38 cellular contexts compared by ENCODE assay signal in the genomic region with DNA sequence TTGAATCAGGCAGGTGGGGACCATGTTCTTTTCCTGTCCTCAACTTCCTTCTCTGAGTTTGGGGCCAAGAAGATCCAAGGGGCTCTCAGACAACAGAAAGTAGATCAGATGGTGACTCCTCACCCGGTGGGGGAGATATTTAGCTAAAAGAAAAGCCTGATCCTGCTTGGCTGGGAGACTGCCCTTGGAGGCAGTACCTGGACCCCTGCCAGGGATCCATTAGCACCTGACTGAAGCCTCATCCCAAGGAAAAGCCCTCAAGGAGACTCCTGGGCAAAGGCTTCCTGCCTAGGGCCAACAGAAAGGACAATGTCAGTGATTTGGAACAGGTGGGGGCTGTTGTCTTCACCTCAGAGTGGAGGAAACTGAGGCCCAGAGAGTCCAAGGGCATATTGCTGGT. TPM values are rescaled to one million over a fixed set of nuclear protein-coding genes. Genes with fewer than 3 reads are reported as not detected.
A peak's percentile ranks its signal among the peaks of the same experiment; 100 is the strongest.
DNase-seq lines count a peak whose midpoint lies in the region; ATAC-seq and TF ChIP-seq lines count a peak whose summit lies in the region.
"Had no signal": no experiment of that assay in that cellular context is flagged by ENCODE, and none has a peak within 500 bp of the region (broad histone marks: within the 10 kb centered on the region; RNA-seq: fewer than 3 reads in every experiment).

No MANE protein-coding gene starts in this region.

- no peaks in the 10 kb centered on the region for H3K36me3 Mint-ChIP-seq in activated CD8-positive, alpha-beta memory T cell treated with anti-CD3 and anti-CD28 coated beads, Interleukin-2, amount 10 ng/mL, durations not matched to agents 7 days and 5 days
- no peaks in the 10 kb centered on the region for H3K36me3 Mint-ChIP-seq in endodermal cell (ENCODE audit: low read depth)
- H3K36me3 Mint-ChIP-seq: activated naive CD8-positive, alpha-beta T cell; IgD-negative memory B cell had no signal

- no peaks in the 10 kb centered on the region for H3K4me1 Mint-ChIP-seq in activated CD8-positive, alpha-beta memory T cell treated with anti-CD3 and anti-CD28 coated beads, Interleukin-2, amount 10 ng/mL, durations not matched to agents 7 days and 5 days
- H3K4me1 Mint-ChIP-seq in endodermal cell: peaks cover 39% of the 10 kb centered on the region
- H3K4me1 Mint-ChIP-seq: stimulated activated naive CD8-positive, alpha-beta T cell treated with anti-CD3 and anti-CD28 coated beads, Interleukin-15, amount 100 ng/mL, for 72 hours had no signal

- no peak overlapping the region for H3K9ac ChIP-seq in endodermal cell (ENCODE audit: extremely low read depth, low read length, poor library complexity, severe bottlenecking)

- ATAC-seq in activated CD8-positive, alpha-beta memory T cell treated with anti-CD3 and anti-CD28 coated beads, Interleukin-2, amount 10 ng/mL, durations not matched to agents 7 days and 5 days: no peak
- ATAC-seq in HG02938 (IDR thresholded peaks at IDR 0.05; ENCODE audit: unreplicated experiment): no peak
- ATAC-seq: A549; mucosa of descending colon; pancreas; stimulated activated naive CD8-positive, alpha-beta T cell treated with anti-CD3 and anti-CD28 coated beads, Interleukin-15, amount 100 ng/mL, for 72 hours had no signal

- H3K27ac ChIP-seq in endodermal cell (ENCODE audit: low read depth, low read length) (no peak overlapping the region), substantia nigra (ENCODE audit: low read depth, low read length, poor library complexity, severe bottlenecking) (peak overlapping the region; percentile 100)
- H3K27ac ChIP-seq: A549, cardiac muscle cell, pancreas, RWPE1 had no signal

- H3K9me3 Mint-ChIP-seq in activated CD8-positive, alpha-beta memory T cell treated with anti-CD3 and anti-CD28 coated beads, Interleukin-2, amount 10 ng/mL, durations not matched to agents 7 days and 5 days (ENCODE audit: low read depth): no peaks in the 10 kb centered on the region
- H3K9me3 Mint-ChIP-seq in endodermal cell: peaks cover 3% of the 10 kb centered on the region
- H3K9me3 Mint-ChIP-seq: CD4-positive, alpha-beta T cell; dendritic cell treated with granulocyte-macrophage colony-stimulating factor and Interleukin-4, amounts not matched to agents 40 ng/mL and 50 ng/mL, for 4 days; stimulated activated naive CD8-positive, alpha-beta T cell treated with anti-CD3 and anti-CD28 coated beads, Interleukin-15, amount 100 ng/mL, for 72 hours had no signal

- H3K4me1 ChIP-seq in endodermal cell (ENCODE audit: control insufficient read depth, insufficient read depth, low read length): peaks cover 10% of the 10 kb centered on the region
- H3K4me1 ChIP-seq: A549, pancreas had no signal

- H3K27me3 Mint-ChIP-seq in activated CD8-positive, alpha-beta memory T cell treated with anti-CD3 and anti-CD28 coated beads, Interleukin-2, amount 10 ng/mL, durations not matched to agents 7 days and 5 days: no peaks in the 10 kb centered on the region
- no peaks in the 10 kb centered on the region for H3K27me3 Mint-ChIP-seq in endodermal cell (ENCODE audit: insufficient read depth)
- H3K27me3 Mint-ChIP-seq: activated naive CD8-positive, alpha-beta T cell; CD4-positive, alpha-beta T cell; dendritic cell treated with granulocyte-macrophage colony-stimulating factor and Interleukin-4, amounts not matched to agents 40 ng/mL and 50 ng/mL, for 4 days; IgD-negative memory B cell; stimulated activated naive CD8-positive, alpha-beta T cell treated with anti-CD3 and anti-CD28 coated beads, Interleukin-15, amount 100 ng/mL, for 72 hours had no signal

- no peak overlapping the region for H3K4me3 ChIP-seq in endodermal cell (ENCODE audit: low read length)
- H3K4me3 ChIP-seq: A549, cardiac muscle cell, lung, mucosa of descending colon, pancreas, smooth muscle cell, tibial nerve had no signal

- H3K27ac Mint-ChIP-seq in activated CD8-positive, alpha-beta memory T cell treated with anti-CD3 and anti-CD28 coated beads, Interleukin-2, amount 10 ng/mL, durations not matched to agents 7 days and 5 days: no peak overlapping the region
- H3K27ac Mint-ChIP-seq in endodermal cell: peak overlapping the region; percentile 21
- H3K27ac Mint-ChIP-seq: activated naive CD8-positive, alpha-beta T cell; CD4-positive, alpha-beta T cell; dendritic cell treated with granulocyte-macrophage colony-stimulating factor and Interleukin-4, amounts not matched to agents 40 ng/mL and 50 ng/mL, for 4 days; IgD-negative memory B cell; nephron; stimulated activated naive CD8-positive, alpha-beta T cell treated with anti-CD3 and anti-CD28 coated beads, Interleukin-15, amount 100 ng/mL, for 72 hours had no signal

- WGBS in endodermal cell (ENCODE audit: insufficient coverage in 1 of 2, insufficient read length in 1 of 2), 2 experiments: 23 to 40% methylated on average over 1 of the region's 1 CpG

- no peak overlapping the region for H3K4me3 Mint-ChIP-seq in activated CD8-positive, alpha-beta memory T cell treated with anti-CD3 and anti-CD28 coated beads, Interleukin-2, amount 10 ng/mL, durations not matched to agents 7 days and 5 days
- no peak overlapping the region for H3K4me3 Mint-ChIP-seq in endodermal cell
- H3K4me3 Mint-ChIP-seq: activated naive CD8-positive, alpha-beta T cell; CD4-positive, alpha-beta T cell; dendritic cell treated with granulocyte-macrophage colony-stimulating factor and Interleukin-4, amounts not matched to agents 40 ng/mL and 50 ng/mL, for 4 days; IgD-negative memory B cell; nephron; stimulated activated naive CD8-positive, alpha-beta T cell treated with anti-CD3 and anti-CD28 coated beads, Interleukin-15, amount 100 ng/mL, for 72 hours had no signal

- CTCF ChIA-PET in activated CD8-positive, alpha-beta memory T cell treated with anti-CD3 and anti-CD28 coated beads, Interleukin-2, amount 10 ng/mL, durations not matched to agents 7 days and 5 days (lab: Charles Lee): interaction anchor here (1.1 to 1.6 kb wide), 2 partner anchors 10 to 12 kb away, joined by 4 to 5 read pairs; no protein-coding TSS in a partner anchor

- H3K9me3 ChIP-seq in endodermal cell (ENCODE audit: control insufficient read depth, low read length): no peaks in the 10 kb centered on the region
- H3K9me3 ChIP-seq: A549, mucosa of descending colon, pancreas, tibial nerve had no signal

- DNase-seq in activated CD8-positive, alpha-beta memory T cell treated with anti-CD3 and anti-CD28 coated beads for 24 hours: peak; percentile 28
- no peak for DNase-seq in activated CD8-positive, alpha-beta memory T cell treated with anti-CD3 and anti-CD28 coated beads, Interleukin-2, amount 10 ng/mL, durations not matched to agents 7 days and 5 days
- peak; percentile 63 for DNase-seq in NCI-H2029 treated with DMSO at 0.1 percent for 48 hours (lab: John Stamatoyannopoulos, UW)
- peak; percentile 90 for DNase-seq in endodermal cell
- DNase-seq in substantia nigra (lab: John Stamatoyannopoulos, UW): no peak
- no peak for DNase-seq in ureter (ENCODE audit: low spot score)
- no peak for DNase-seq in SK-N-DZ (ENCODE audit: low spot score)
- DNase-seq: activated CD4-positive, alpha-beta T cell treated with anti-CD3 and anti-CD28 coated beads, Interleukin-2, amount 50 U/mL, for 4 hours; activated effector memory CD4-positive, alpha-beta T cell treated with Interleukin-2 at 50 U/mL for 16 hours; activated T-cell treated with anti-CD3 and anti-CD28 coated beads for 4 hours; AML-193; aorta; CD4-positive, alpha-beta T cell; GF-D8; mucosa of descending colon; NCI-H1092; NCI-H1930; NCI-H446 treated with DMSO at 0.1 percent for 48 hours; pancreas; retina; stimulated activated CD4-positive, alpha-beta T cell treated with anti-CD3 and anti-CD28 coated beads, Interleukin-1b, Interleukin-23, amount 100 ng/mL, for 48 hours; stimulated activated naive CD8-positive, alpha-beta T cell treated with anti-CD3 and anti-CD28 coated beads, Interleukin-15, amount 100 ng/mL, for 72 hours; T-helper 1 cell had no signal

- no peaks in the 10 kb centered on the region for H3K36me3 ChIP-seq in endodermal cell (ENCODE audit: control insufficient read depth, insufficient read depth, low read length)
- H3K36me3 ChIP-seq: cardiac muscle cell, pancreas, tibial nerve had no signal

- TF ChIP-seq CTCF in endodermal cell (conservative IDR thresholded peaks at IDR 0.05): no peak

- H3K27me3 ChIP-seq in endodermal cell (ENCODE audit: control insufficient read depth, insufficient read depth, low read length, poor library complexity, severe bottlenecking): no peaks in the 10 kb centered on the region
- H3K27me3 ChIP-seq: cardiac muscle cell, pancreas, tibial nerve had no signal

RNA-seq across cellular contexts. Expression of a gene that starts 33.5 kb away (rescaled TPM):
- total RNA-seq in activated CD8-positive, alpha-beta memory T cell treated with anti-CD3 and anti-CD28 coated beads, Interleukin-2, amount 10 ng/mL, durations not matched to agents 7 days and 5 days: not detected
- total RNA-seq in endodermal cell: not detected
- not detected for polyA plus RNA-seq in endodermal cell (2013, experiment 1 of 2)
- not detected for polyA plus RNA-seq in endodermal cell (2013, experiment 2 of 2)
- 0.73 TPM for total RNA-seq in ureter
- polyA plus RNA-seq in SK-N-DZ (2014; cell fraction: cytosol; rRNA removed): 0.19 TPM in 1 of 2 replicates, not detected in the other
- 1.1 TPM in 1 of 2 replicates, not detected in the other for polyA plus RNA-seq in SK-N-DZ (2014; cell fraction: nucleus; rRNA removed)
- total RNA-seq: aorta; CD4-positive, alpha-beta T cell; glomerular endothelial cell; kidney epithelial cell; OCI-LY7; SK-MEL-5; smooth muscle cell had no signal
- polyA plus RNA-seq: A549, IgD-negative memory B cell, smooth muscle cell had no signal

RNA-seq across cellular contexts. Expression of a gene that starts 37.0 kb away (rescaled TPM):
- total RNA-seq in activated CD8-positive, alpha-beta memory T cell treated with anti-CD3 and anti-CD28 coated beads, Interleukin-2, amount 10 ng/mL, durations not matched to agents 7 days and 5 days: under 1 TPM; 0.35 to 0.41 TPM
- total RNA-seq in endodermal cell (1 to 10 TPM in 1 of 2 donors, under 1 TPM in 1; 0.64 to 1.1 TPM), ureter (1.2 TPM)
- 1.5 TPM for polyA plus RNA-seq in endodermal cell (2013, experiment 1 of 2)
- 0.95 TPM for polyA plus RNA-seq in endodermal cell (2013, experiment 2 of 2)
- polyA plus RNA-seq in SK-N-DZ (2014; cell fraction: cytosol; rRNA removed): 0.65 and 0.70 TPM in 2 replicates
- polyA plus RNA-seq in SK-N-DZ (2014; cell fraction: nucleus; rRNA removed): 2.4 TPM in 1 of 2 replicates, not detected in the other
- total RNA-seq: smooth muscle cell had no signal
- polyA plus RNA-seq: smooth muscle cell had no signal

RNA-seq across cellular contexts. Expression of a gene that starts 50.7 kb away (rescaled TPM):
- not detected for total RNA-seq in activated CD8-positive, alpha-beta memory T cell treated with anti-CD3 and anti-CD28 coated beads, Interleukin-2, amount 10 ng/mL, durations not matched to agents 7 days and 5 days
- not detected for total RNA-seq in endodermal cell
- polyA plus RNA-seq in endodermal cell (2013, experiment 1 of 2): 0.21 TPM
- polyA plus RNA-seq in endodermal cell (2013, experiment 2 of 2): 0.21 TPM
- not detected for total RNA-seq in ureter
- polyA plus RNA-seq in SK-N-DZ (2014; cell fraction: cytosol; rRNA removed): not detected in 2 replicates
- not detected in 2 replicates for polyA plus RNA-seq in SK-N-DZ (2014; cell fraction: nucleus; rRNA removed)
- total RNA-seq: aorta; CD4-positive, alpha-beta T cell; glomerular endothelial cell; kidney epithelial cell; lung; mucosa of descending colon; OCI-LY7; pancreas; SK-MEL-5; smooth muscle cell had no signal
- polyA plus RNA-seq: A549, IgD-negative memory B cell, smooth muscle cell had no signal

Comparison
In these comparisons a context has a peak if more than half of its experiments do, and no peak if none do; other contexts are left out.
1. DNase-seq: peak in activated CD8-positive, alpha-beta memory T cell treated with anti-CD3 and anti-CD28 coated beads for 24 hours (single experiment), NCI-H2029 treated with DMSO at 0.1 percent for 48 hours (single experiment) and endodermal cell (single experiment); none in activated CD8-positive, alpha-beta memory T cell treated with anti-CD3 and anti-CD28 coated beads, Interleukin-2, amount 10 ng/mL, durations not matched to agents 7 days and 5 days (single experiment), substantia nigra (0 of 49), ureter (single experiment) and SK-N-DZ (single experiment).